In genomic region chr2:102520009-102520408, GRCh38 we compare ENCODE assay signal across 8 cellular contexts. TPM values are rescaled to one million over a fixed set of nuclear protein-coding genes. Genes with fewer than 3 reads are reported as not detected.
DNase-seq lines count a peak whose midpoint lies in the region; ATAC-seq and TF ChIP-seq lines count a peak whose summit lies in the region.

No MANE protein-coding gene starts in this region.

- H3K79me2 ChIP-seq in OCI-LY3 (ENCODE audit: low read length): no peaks in the 10 kb centered on the region

- in situ Hi-C loops in GM13976 (cut with MboI; ENCODE audit: low sequenced_read_pairs, unreplicated experiment): no loop called here

- H4K20me1 ChIP-seq in OCI-LY3 (ENCODE audit: insufficient read depth, low read length): no peaks in the 10 kb centered on the region

- no peaks in the 10 kb centered on the region for H3K9me3 Mint-ChIP-seq in endodermal cell

- H3K36me3 ChIP-seq in OCI-LY3 (replicated peaks; ENCODE audit: low read depth, low read length) (no peaks in the 10 kb centered on the region), endodermal cell (ENCODE audit: control insufficient read depth, insufficient read depth, low read length) (no peaks in the 10 kb centered on the region)

- no peak overlapping the region for H3K27ac Mint-ChIP-seq in endodermal cell

- TF ChIP-seq CTCF in GM13976 (IDR thresholded peaks at IDR 0.05; ENCODE audit: borderline replicate concordance, control extremely low read depth, extremely low read depth, insufficient read depth, missing control alignments) (peak; percentile 62), OCI-LY3 (IDR thresholded peaks at IDR 0.05; ENCODE audit: low read depth, low read length) (peak; percentile 86), endodermal cell (conservative IDR thresholded peaks at IDR 0.05) (peak; percentile 87)

- 0 out of 2 replicates have a peak, but pooled peaks cover 3% of the 10 kb centered on the region for H3K27me3 ChIP-seq in OCI-LY3 (ENCODE audit: low read depth, low read length)
- H3K27me3 ChIP-seq in endodermal cell (ENCODE audit: control insufficient read depth, insufficient read depth, low read length, poor library complexity, severe bottlenecking): no peaks in the 10 kb centered on the region

- H3K4me3 ChIP-seq in OCI-LY3 (ENCODE audit: low read length) (no peak overlapping the region), endodermal cell (ENCODE audit: low read length) (no peak overlapping the region)

- ATAC-seq in HG03280 (IDR thresholded peaks at IDR 0.05; ENCODE audit: unreplicated experiment): peak; percentile 66

- no peak overlapping the region for H3K9ac ChIP-seq in OCI-LY3 (ENCODE audit: low read length)
- H3K9ac ChIP-seq in endodermal cell (ENCODE audit: extremely low read depth, low read length, poor library complexity, severe bottlenecking): no peak overlapping the region

- peak overlapping the region; percentile 33 for H3K4me2 ChIP-seq in OCI-LY3 (ENCODE audit: low read length)

- DNase-seq in AG20443 (ENCODE audit: low spot score) (peak; percentile 42), GM13976 (ENCODE audit: low spot score) (peak; percentile 33), endodermal cell (peak; percentile 66), pons (ENCODE audit: low spot score) (peak; percentile 19), occipital lobe (lab: John Stamatoyannopoulos, UW) (no peak), NCI-H1436 (lab: John Stamatoyannopoulos, UW) (no peak)

- no peak overlapping the region for H3K27ac ChIP-seq in OCI-LY3 (ENCODE audit: low read length)
- H3K27ac ChIP-seq in endodermal cell (ENCODE audit: low read depth, low read length): no peak overlapping the region

- WGBS in endodermal cell (ENCODE audit: insufficient coverage in 1 of 2, insufficient read length in 1 of 2), 2 experiments: 28 to 50% methylated on average over 1 to 2 of the region's 2 CpGs

- H3K9me3 ChIP-seq in OCI-LY3 (ENCODE audit: insufficient read depth, low read length) (no peaks in the 10 kb centered on the region), endodermal cell (ENCODE audit: control insufficient read depth, low read length) (no peaks in the 10 kb centered on the region)

- H3K4me1 Mint-ChIP-seq in endodermal cell: no peaks in the 10 kb centered on the region

- no peaks in the 10 kb centered on the region for H3K36me3 Mint-ChIP-seq in endodermal cell (ENCODE audit: low read depth)

- H3K4me3 Mint-ChIP-seq in endodermal cell: no peak overlapping the region

- H3K27me3 Mint-ChIP-seq in endodermal cell (ENCODE audit: insufficient read depth): peaks cover 2% of the 10 kb centered on the region

- H3K4me1 ChIP-seq in OCI-LY3 (ENCODE audit: low read length) (peaks cover 3% of the 10 kb centered on the region; the same call in 1 of the 2 replicates), endodermal cell (ENCODE audit: control insufficient read depth, insufficient read depth, low read length) (no peaks in the 10 kb centered on the region)

- no peak overlapping the region for H2AFZ ChIP-seq in OCI-LY3 (ENCODE audit: low read depth, low read length)

RNA-seq across cellular contexts. Expression of gene SLC9A4, which starts 47.0 kb away (rescaled TPM):
- total RNA-seq in endodermal cell (under 1 TPM in 1 of 2 donors, not detected in 1; 0.07 TPM), occipital lobe (0.62 TPM)
- polyA plus RNA-seq in endodermal cell (2013, experiment 1 of 2): not detected
- not detected for polyA plus RNA-seq in endodermal cell (2013, experiment 2 of 2)

Comparison
In these comparisons a context has a peak if more than half of its experiments do, and no peak if none do; other contexts are left out.
1. DNase-seq: peak in AG20443 (single experiment), GM13976 (single experiment), endodermal cell (single experiment) and pons (single experiment); none in occipital lobe (single experiment) and NCI-H1436 (single experiment).
2. Peak in every context shown above with its lines, with median percentiles within 50 percentile points of each other: CTCF ChIP-seq.